22 cellular contexts compared by ENCODE assay signal in genomic region chr6:169806718-169807117, GRCh38. TPM values are rescaled to one million over a fixed set of nuclear protein-coding genes. Genes with fewer than 3 reads are reported as not detected.
A peak's percentile ranks its signal among the peaks of the same experiment; 100 is the strongest.
DNase-seq lines count a peak whose midpoint lies in the region; ATAC-seq and TF ChIP-seq lines count a peak whose summit lies in the region.
"Had no signal": no experiment of that assay in that cellular context is flagged by ENCODE, and none has a peak within 500 bp of the region (broad histone marks: within the 10 kb centered on the region; RNA-seq: fewer than 3 reads in every experiment).

No MANE protein-coding gene starts in this region.

- DNase-seq in activated CD4-positive, alpha-beta memory T cell treated with anti-CD3 and anti-CD28 coated beads, Interleukin-2, amount 10 ng/mL, durations not matched to agents 7 days and 5 days, result peak; percentile 16
- DNase-seq in activated CD4-positive, alpha-beta memory T cell treated with anti-CD3 and anti-CD28 coated beads for 36 hours, result no peak
- DNase-seq in Jurkat, Clone E6-1 (ENCODE audit: low read depth, low spot score), result peak; percentile 95
- peak; percentile 23 to 46 (median 26) for DNase-seq in effector memory CD8-positive, alpha-beta T cell
- DNase-seq in neuronal stem cell (ENCODE audit: low spot score), result no peak
- DNase-seq in activated gamma-delta T cell treated with Interleukin-2 at 50 U/mL for 16 hours, result no peak
- no peak for DNase-seq in CD14-positive monocyte (ENCODE audit: low spot score)
- no peak for DNase-seq in retina
- DNase-seq: activated CD4-positive, alpha-beta T cell treated with anti-CD3 and anti-CD28 coated beads, Interleukin-2, amount 10 ng/mL, durations not matched to agents 24 days and 14 days; activated T-cell treated with anti-CD3 and anti-CD28 coated beads, Interleukin-2, amount 50 U/mL, for 4 hours; AML-193; COR-L47; effector CD8-positive, alpha-beta T cell; left ventricle myocardium superior; NCI-H1092 treated with DMSO at 0.1 percent for 48 hours; NCI-H2081; NCI-H446; occipital lobe; stimulated activated CD4-positive, alpha-beta T cell treated with anti-CD3 and anti-CD28 coated beads, Interleukin-4, amount 100 ng/mL, for 1 hour; stimulated activated naive CD4-positive, alpha-beta T cell treated with Interleukin-2 at 50 U/mL for 16 hours; thyroid gland had no signal

- no CpG with 5 or more reads among the region's 1 CpG for WGBS in neuronal stem cell (ENCODE audit: extremely low coverage in 2 of 2, insufficient read length in 2 of 2, insufficient replicate concordance in 1 of 2), 2 donors

- H3K4me3 Mint-ChIP-seq in activated CD4-positive, alpha-beta memory T cell treated with anti-CD3 and anti-CD28 coated beads, Interleukin-2, amount 10 ng/mL, durations not matched to agents 7 days and 5 days, result no peak overlapping the region
- H3K4me3 Mint-ChIP-seq in activated CD4-positive, alpha-beta memory T cell treated with anti-CD3 and anti-CD28 coated beads for 36 hours, result no peak overlapping the region
- peak overlapping the region; percentile 43 to 65 for H3K4me3 Mint-ChIP-seq in effector memory CD8-positive, alpha-beta T cell
- H3K4me3 Mint-ChIP-seq in CD14-positive monocyte, result no peak overlapping the region
- H3K4me3 Mint-ChIP-seq: activated CD4-positive, alpha-beta T cell treated with anti-CD3 and anti-CD28 coated beads, Interleukin-2, amount 10 ng/mL, durations not matched to agents 24 days and 14 days; activated T-cell treated with anti-CD3 and anti-CD28 coated beads, Interleukin-2, amount 50 U/mL, for 4 hours had no signal

- no peak overlapping the region for H2AFZ ChIP-seq in neuronal stem cell (ENCODE audit: low read length)

- H2BK12ac ChIP-seq in neuronal stem cell (ENCODE audit: low read length), result no peak overlapping the region

- ATAC-seq in effector memory CD8-positive, alpha-beta T cell (replicated peaks), result peak; percentile 60
- ATAC-seq: HepG2, left ventricle myocardium superior had no signal

- H3K4me3 ChIP-seq in Jurkat, Clone E6-1 (ENCODE audit: low read length), result no peak overlapping the region
- H3K4me3 ChIP-seq in neuronal stem cell (ENCODE audit: low read length in 2 of 2), result no peak overlapping the region
- H3K4me3 ChIP-seq: thyroid gland had no signal

- no peak overlapping the region for H2BK5ac ChIP-seq in neuronal stem cell (ENCODE audit: low read length)

- TF ChIP-seq CTCF in CD14-positive monocyte (IDR thresholded peaks at IDR 0.05), result no peak

- H3K9ac ChIP-seq in neuronal stem cell (ENCODE audit: low read depth, low read length, poor library complexity), result no peak overlapping the region

- POLR2A ChIA-PET in activated CD4-positive, alpha-beta memory T cell treated with anti-CD3 and anti-CD28 coated beads, Interleukin-2, amount 10 ng/mL, durations not matched to agents 7 days and 5 days (lab: Charles Lee), result interaction anchor here (0.8 kb wide), 1 partner anchor 55 kb away, joined by 4 read pairs; the partner anchor contains the start of genes DYNLT2 and ERMARD
- POLR2A ChIA-PET in activated CD4-positive, alpha-beta memory T cell treated with anti-CD3 and anti-CD28 coated beads for 36 hours (lab: Charles Lee), result no interaction called here

- H2AK5ac ChIP-seq in neuronal stem cell (ENCODE audit: low read depth, low read length), result no peak overlapping the region

- H3K18ac ChIP-seq in neuronal stem cell (ENCODE audit: low read length), result peak overlapping the region; percentile 29

- peak overlapping the region; percentile 73 for H3K14ac ChIP-seq in neuronal stem cell (ENCODE audit: low read length)

- no peaks in the 10 kb centered on the region for H3K36me3 ChIP-seq in neuronal stem cell (replicated peaks in 1 of 2; ENCODE audit: control insufficient read depth in 2 of 2, insufficient read depth in 2 of 2, low read length in 2 of 2)
- H3K36me3 ChIP-seq: thyroid gland had no signal

- no peak overlapping the region for H2BK15ac ChIP-seq in neuronal stem cell (ENCODE audit: low read length)

- H3K4me1 Mint-ChIP-seq in activated CD4-positive, alpha-beta memory T cell treated with anti-CD3 and anti-CD28 coated beads, Interleukin-2, amount 10 ng/mL, durations not matched to agents 7 days and 5 days, result peaks cover 42% of the 10 kb centered on the region
- peaks cover 48% of the 10 kb centered on the region for H3K4me1 Mint-ChIP-seq in activated CD4-positive, alpha-beta memory T cell treated with anti-CD3 and anti-CD28 coated beads for 36 hours (ENCODE audit: low read depth)
- H3K4me1 Mint-ChIP-seq in effector memory CD8-positive, alpha-beta T cell (ENCODE audit: low read depth in 2 of 2), result peaks cover 53 to 62% of the 10 kb centered on the region in 2 donors
- H3K4me1 Mint-ChIP-seq in CD14-positive monocyte, result peaks cover 4% of the 10 kb centered on the region

- intact Hi-C loops in activated CD4-positive, alpha-beta memory T cell treated with anti-CD3 and anti-CD28 coated beads for 36 hours (cut with micrococcal nuclease), result no loop called here
- intact Hi-C loops in CD14-positive monocyte (cut with micrococcal nuclease), result no loop called here

- no peaks in the 10 kb centered on the region for H3K9me3 Mint-ChIP-seq in activated CD4-positive, alpha-beta memory T cell treated with anti-CD3 and anti-CD28 coated beads, Interleukin-2, amount 10 ng/mL, durations not matched to agents 7 days and 5 days
- no peaks in the 10 kb centered on the region for H3K9me3 Mint-ChIP-seq in activated CD4-positive, alpha-beta memory T cell treated with anti-CD3 and anti-CD28 coated beads for 36 hours
- peaks cover 19 to 21% of the 10 kb centered on the region in 2 donors for H3K9me3 Mint-ChIP-seq in effector memory CD8-positive, alpha-beta T cell
- no peaks in the 10 kb centered on the region for H3K9me3 Mint-ChIP-seq in CD14-positive monocyte
- H3K9me3 Mint-ChIP-seq: activated CD4-positive, alpha-beta T cell treated with anti-CD3 and anti-CD28 coated beads, Interleukin-2, amount 10 ng/mL, durations not matched to agents 24 days and 14 days; activated T-cell treated with anti-CD3 and anti-CD28 coated beads, Interleukin-2, amount 50 U/mL, for 4 hours had no signal

- H3K27ac Mint-ChIP-seq in activated CD4-positive, alpha-beta memory T cell treated with anti-CD3 and anti-CD28 coated beads, Interleukin-2, amount 10 ng/mL, durations not matched to agents 7 days and 5 days, result no peak overlapping the region
- no peak overlapping the region for H3K27ac Mint-ChIP-seq in activated CD4-positive, alpha-beta memory T cell treated with anti-CD3 and anti-CD28 coated beads for 36 hours
- peak overlapping the region; percentile 65 to 85 for H3K27ac Mint-ChIP-seq in effector memory CD8-positive, alpha-beta T cell
- no peak overlapping the region for H3K27ac Mint-ChIP-seq in CD14-positive monocyte
- H3K27ac Mint-ChIP-seq: activated CD4-positive, alpha-beta T cell treated with anti-CD3 and anti-CD28 coated beads, Interleukin-2, amount 10 ng/mL, durations not matched to agents 24 days and 14 days had no signal

- no peak overlapping the region for H2BK120ac ChIP-seq in neuronal stem cell (ENCODE audit: low read depth, low read length)

- no peak overlapping the region for H3K27ac ChIP-seq in neuronal stem cell (replicated peaks; ENCODE audit: low read length)
- H3K27ac ChIP-seq: thyroid gland had no signal

- no peak overlapping the region for H3K4me2 ChIP-seq in neuronal stem cell (ENCODE audit: insufficient read depth, low read length, poor library complexity, severe bottlenecking)

- CTCF ChIA-PET in activated CD4-positive, alpha-beta memory T cell treated with anti-CD3 and anti-CD28 coated beads, Interleukin-2, amount 10 ng/mL, durations not matched to agents 7 days and 5 days (lab: Charles Lee), result interaction anchor here (1.1 to 6.4 kb wide), 4 partner anchors 15 to 711 kb away, joined by 3 to 72 read pairs (median 8); no protein-coding TSS in a partner anchor
- CTCF ChIA-PET in activated CD4-positive, alpha-beta memory T cell treated with anti-CD3 and anti-CD28 coated beads for 36 hours (lab: Charles Lee), result interaction anchor here (0.8 to 6.5 kb wide), 3 partner anchors 13 to 25 kb away, joined by 3 to 58 read pairs (median 3); no protein-coding TSS in a partner anchor

- H4K8ac ChIP-seq in neuronal stem cell (ENCODE audit: low read depth, low read length), result no peak overlapping the region

- peaks cover under 1 to 18% of the 10 kb centered on the region in 2 donors for H3K4me1 ChIP-seq in neuronal stem cell (ENCODE audit: control insufficient read depth in 2 of 2, insufficient read depth in 1 of 2, low read depth in 1 of 2, low read length in 2 of 2)

- H4K91ac ChIP-seq in neuronal stem cell (ENCODE audit: low read depth, low read length, poor library complexity), result no peak overlapping the region

- H3K23ac ChIP-seq in neuronal stem cell (ENCODE audit: low read depth, low read length, poor library complexity), result no peak overlapping the region

- H3K36me3 Mint-ChIP-seq in activated CD4-positive, alpha-beta memory T cell treated with anti-CD3 and anti-CD28 coated beads, Interleukin-2, amount 10 ng/mL, durations not matched to agents 7 days and 5 days (ENCODE audit: low read depth), result no peaks in the 10 kb centered on the region
- H3K36me3 Mint-ChIP-seq in activated CD4-positive, alpha-beta memory T cell treated with anti-CD3 and anti-CD28 coated beads for 36 hours, result no peaks in the 10 kb centered on the region
- H3K36me3 Mint-ChIP-seq in effector memory CD8-positive, alpha-beta T cell (ENCODE audit: insufficient read depth), result peaks cover 20% of the 10 kb centered on the region
- no peaks in the 10 kb centered on the region for H3K36me3 Mint-ChIP-seq in CD14-positive monocyte

- peaks cover 39% of the 10 kb centered on the region for H3K27me3 Mint-ChIP-seq in activated CD4-positive, alpha-beta memory T cell treated with anti-CD3 and anti-CD28 coated beads, Interleukin-2, amount 10 ng/mL, durations not matched to agents 7 days and 5 days
- H3K27me3 Mint-ChIP-seq in activated CD4-positive, alpha-beta memory T cell treated with anti-CD3 and anti-CD28 coated beads for 36 hours, result peaks cover 25% of the 10 kb centered on the region
- peaks cover under 1 to 17% of the 10 kb centered on the region in 2 donors for H3K27me3 Mint-ChIP-seq in effector memory CD8-positive, alpha-beta T cell
- H3K27me3 Mint-ChIP-seq in CD14-positive monocyte (ENCODE audit: low read depth in 3 of 3), result peaks cover 6 to 18% (median 10%) of the 10 kb centered on the region in 3 donors

- H3K79me1 ChIP-seq in neuronal stem cell (ENCODE audit: low read depth, low read length), result no peaks in the 10 kb centered on the region

- no peaks in the 10 kb centered on the region for H3K9me3 ChIP-seq in neuronal stem cell (replicated peaks in 1 of 2; ENCODE audit: control insufficient read depth in 2 of 2, insufficient read depth in 1 of 2, low read depth in 1 of 2, low read length in 2 of 2)
- H3K9me3 ChIP-seq: thyroid gland had no signal

- no peak overlapping the region for H3K4ac ChIP-seq in neuronal stem cell (ENCODE audit: low read length)

- H3K27me3 ChIP-seq in neuronal stem cell (ENCODE audit: control insufficient read depth in 3 of 3, insufficient read depth in 3 of 3, low read depth in 1 of 3, low read length in 3 of 3), result no peaks in the 10 kb centered on the region
- H3K27me3 ChIP-seq: thyroid gland had no signal

RNA-seq across cellular contexts. Expression of gene ERMARD, which starts 55.3 kb away (rescaled TPM):
- 10 to 100 TPM; 29.3 to 30.7 TPM for total RNA-seq in activated CD4-positive, alpha-beta memory T cell treated with anti-CD3 and anti-CD28 coated beads, Interleukin-2, amount 10 ng/mL, durations not matched to agents 7 days and 5 days
- total RNA-seq in activated CD4-positive, alpha-beta memory T cell treated with anti-CD3 and anti-CD28 coated beads for 36 hours, result 10 to 100 TPM; 23.9 to 24.6 TPM
- polyA plus RNA-seq in Jurkat, Clone E6-1 (2012; ENCODE audit: insufficient read depth, insufficient read length), result 18.6 TPM
- 10.1 TPM for polyA plus RNA-seq in neuronal stem cell (2013, experiment 1 of 2)
- polyA plus RNA-seq in neuronal stem cell (2013, experiment 2 of 2), result 9.4 TPM
- 10 to 100 TPM; 10.6 to 11.2 TPM for polyA plus RNA-seq in CD14-positive monocyte

RNA-seq across cellular contexts. Expression of gene DYNLT2, which starts 55.3 kb away (rescaled TPM):
- 1 to 10 TPM; 1.7 to 2.2 TPM for total RNA-seq in activated CD4-positive, alpha-beta memory T cell treated with anti-CD3 and anti-CD28 coated beads, Interleukin-2, amount 10 ng/mL, durations not matched to agents 7 days and 5 days
- 1 to 10 TPM; 2.0 to 2.1 TPM for total RNA-seq in activated CD4-positive, alpha-beta memory T cell treated with anti-CD3 and anti-CD28 coated beads for 36 hours
- 5.6 TPM for polyA plus RNA-seq in Jurkat, Clone E6-1 (2012; ENCODE audit: insufficient read depth, insufficient read length)
- 2.6 TPM for polyA plus RNA-seq in neuronal stem cell (2013, experiment 1 of 2)
- polyA plus RNA-seq in neuronal stem cell (2013, experiment 2 of 2), result 2.7 TPM
- under 1 TPM; 0.19 to 0.86 TPM for polyA plus RNA-seq in CD14-positive monocyte

Comparison
In these comparisons a context has a peak if more than half of its experiments do, and no peak if none do; other contexts are left out.
1. DNase-seq: peak in activated CD4-positive, alpha-beta memory T cell treated with anti-CD3 and anti-CD28 coated beads, Interleukin-2, amount 10 ng/mL, durations not matched to agents 7 days and 5 days (single experiment), Jurkat, Clone E6-1 (single experiment) and effector memory CD8-positive, alpha-beta T cell (3 of 3); none in activated CD4-positive, alpha-beta memory T cell treated with anti-CD3 and anti-CD28 coated beads for 36 hours (single experiment), neuronal stem cell (single experiment), activated gamma-delta T cell treated with Interleukin-2 at 50 U/mL for 16 hours (single experiment), CD14-positive monocyte (single experiment) and retina (single experiment).
2. H3K27ac Mint-ChIP-seq: peak in effector memory CD8-positive, alpha-beta T cell (2 of 2); none in activated CD4-positive, alpha-beta memory T cell treated with anti-CD3 and anti-CD28 coated beads, Interleukin-2, amount 10 ng/mL, durations not matched to agents 7 days and 5 days (single experiment), activated CD4-positive, alpha-beta memory T cell treated with anti-CD3 and anti-CD28 coated beads for 36 hours (single experiment) and CD14-positive monocyte (0 of 7).
3. H3K4me3 Mint-ChIP-seq: peak in effector memory CD8-positive, alpha-beta T cell (2 of 2); none in activated CD4-positive, alpha-beta memory T cell treated with anti-CD3 and anti-CD28 coated beads, Interleukin-2, amount 10 ng/mL, durations not matched to agents 7 days and 5 days (single experiment), activated CD4-positive, alpha-beta memory T cell treated with anti-CD3 and anti-CD28 coated beads for 36 hours (single experiment) and CD14-positive monocyte (0 of 2).